Comparison of ENCODE assay signal across 8 cellular contexts in genomic region chr16:85819245-85819644, GRCh38. TPM values are rescaled to one million over a fixed set of nuclear protein-coding genes. Genes with fewer than 3 reads are reported as not detected.
DNase-seq lines count a peak whose midpoint lies in the region; ATAC-seq, FAIRE-seq and TF ChIP-seq lines count a peak whose summit lies in the region.

No MANE protein-coding gene starts in this region.

- TF ChIP-seq RAD21 in A549 (conservative IDR thresholded peaks at IDR 0.05 in 1 of 2, IDR thresholded peaks at IDR 0.05 in 1 of 2): peak; percentile 50 to 67; a peak in 4 of 5 replicates

- POLR2A ChIA-PET in A549 (lab: Yijun Ruan, JAX): no interaction called here

- no peak for TF ChIP-seq EP300 in A549 (IDR thresholded peaks at IDR 0.05)

- H3K27ac ChIP-seq in A549: no peak overlapping the region

- TF ChIP-seq POLR2A in A549 (IDR thresholded peaks at IDR 0.05; ENCODE audit: low read length): no peak

- H3K4me3 ChIP-seq in A549 (no peak overlapping the region), cardiac fibroblast (replicated peaks in 1 of 2; ENCODE audit: low read depth in 2 of 2, low read length in 2 of 2) (no peak overlapping the region), kidney epithelial cell (ENCODE audit: low read depth, low read length) (no peak overlapping the region)

- 2% methylated on average over 10 of the region's 10 CpGs for WGBS in A549 (ENCODE audit: missing lambda C conversion rate)

- ATAC-seq in A549 (peak; percentile 72 to 89), GM18519 (IDR thresholded peaks at IDR 0.05; ENCODE audit: low FRiP score, unreplicated experiment) (no peak)

- no peaks in the 10 kb centered on the region for H3K4me1 ChIP-seq in A549

- DNase-seq in A549 (ENCODE audit: low read depth in 1 of 2, low spot score in 1 of 2): peak; percentile 86 to 88
- peak; percentile 72 for DNase-seq in GM19238 (ENCODE audit: insufficient read length, low spot score)
- peak; percentile 72 for DNase-seq in NCI-H345 (lab: John Stamatoyannopoulos, UW)
- peak; percentile 63 for DNase-seq in activated CD4-positive, CD25-positive, alpha-beta regulatory T cell treated with anti-CD3 and anti-CD28 coated beads, Interleukin-2, amount 50 U/mL, for 16 hours (ENCODE audit: low read depth, low spot score)
- peak; percentile 83 to 85 for DNase-seq in cardiac fibroblast (ENCODE audit: low read depth in 2 of 2)
- DNase-seq in kidney epithelial cell (ENCODE audit: low read depth): no peak
- peak; percentile 75 for DNase-seq in stimulated activated CD4-positive, alpha-beta T cell treated with anti-CD3 and anti-CD28 coated beads, Interleukin-2, amount 100 ng/mL, for 4 hours (ENCODE audit: low read depth)

- no peak overlapping the region for H3K4me2 ChIP-seq in A549

- peak; percentile 71 for TF ChIP-seq CTCF in A549 (IDR thresholded peaks at IDR 0.05)
- TF ChIP-seq CTCF in cardiac fibroblast (IDR thresholded peaks at IDR 0.05; ENCODE audit: low read depth, low read length): peak; percentile 83
- peak; percentile 72 for TF ChIP-seq CTCF in kidney epithelial cell (IDR thresholded peaks at IDR 0.05; ENCODE audit: insufficient read depth, low read length, poor library complexity, severe bottlenecking)

- FAIRE-seq in A549 (lab: Jason Lieb, UNC): no peak

- peaks cover 13% of the 10 kb centered on the region for H3K27me3 ChIP-seq in kidney epithelial cell (ENCODE audit: control insufficient read depth, insufficient read depth, low read length)

- CTCF ChIA-PET in A549 (lab: Yijun Ruan, JAX): interaction anchor here (0.6 to 7.7 kb wide), 41 partner anchors 9 to 699 kb away, joined by 3 to 405 read pairs (median 4); no protein-coding TSS in a partner anchor

- H3K36me3 ChIP-seq in kidney epithelial cell (ENCODE audit: control insufficient read depth, insufficient read depth, low read length): no peaks in the 10 kb centered on the region

- 0 out of 3 replicates have a peak, but pooled peaks cover 2% of the 10 kb centered on the region for H3K9me3 ChIP-seq in A549

TF ChIP-seq in A549, 52 proteins besides CTCF, POLR2A, EP300 and RAD21:
- TF ChIP-seq RARB (CRISPR knock-in tag; IDR thresholded peaks at IDR 0.05) (no peak), SMC3 (IDR thresholded peaks at IDR 0.05) (peak; percentile 61)
- TF ChIP-seq, protein P1, sequence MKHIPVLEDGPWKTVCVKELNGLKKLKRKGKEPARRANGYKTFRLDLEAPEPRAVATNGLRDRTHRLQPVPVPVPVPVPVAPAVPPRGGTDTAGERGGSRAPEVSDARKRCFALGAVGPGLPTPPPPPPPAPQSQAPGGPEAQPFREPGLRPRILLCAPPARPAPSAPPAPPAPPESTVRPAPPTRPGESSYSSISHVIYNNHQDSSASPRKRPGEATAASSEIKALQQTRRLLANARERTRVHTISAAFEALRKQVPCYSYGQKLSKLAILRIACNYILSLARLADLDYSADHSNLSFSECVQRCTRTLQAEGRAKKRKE (CRISPR knock-in tag; IDR thresholded peaks at IDR 0.05; ENCODE audit: low read depth): no peak
TF ChIP-seq in A549: peak in this region for 1.

RNA-seq across cellular contexts. Expression of gene COX4I1, which starts 19.8 kb away (rescaled TPM):
- 854 and 929 TPM in 2 replicates for polyA plus RNA-seq in A549 (2011; rRNA removed)
- 1,454 and 1,868 TPM in 2 replicates for polyA plus RNA-seq in A549 (2012; cell fraction: cytosol; rRNA removed)
- 788 and 816 TPM in 2 replicates for polyA plus RNA-seq in A549 (2012; cell fraction: nucleus; rRNA removed)
- polyA plus RNA-seq in A549 (2017; fragmentation: RNase III; extraction: RNeasy Plus Mini Kit Qiagen cat#74134 plus additional on column Dnase treatment): 767 to 790 TPM (median 783 TPM) in 3 replicates
- polyA minus RNA-seq in A549 (2011; rRNA and poly(A)+ RNA removed): 305 and 406 TPM in 2 replicates
- 720 and 850 TPM in 2 replicates for total RNA-seq in kidney epithelial cell

RNA-seq across cellular contexts. Expression of gene EMC8, which starts 19.9 kb away (rescaled TPM):
- polyA plus RNA-seq in A549 (2011; rRNA removed): 43.0 and 47.3 TPM in 2 replicates
- polyA plus RNA-seq in A549 (2012; cell fraction: cytosol; rRNA removed): 83.5 and 95.6 TPM in 2 replicates
- 74.5 and 79.6 TPM in 2 replicates for polyA plus RNA-seq in A549 (2012; cell fraction: nucleus; rRNA removed)
- 53.0 to 59.0 TPM (median 53.2 TPM) in 3 replicates for polyA plus RNA-seq in A549 (2017; fragmentation: RNase III; extraction: RNeasy Plus Mini Kit Qiagen cat#74134 plus additional on column Dnase treatment)
- polyA minus RNA-seq in A549 (2011; rRNA and poly(A)+ RNA removed): 58.0 and 75.9 TPM in 2 replicates
- total RNA-seq in kidney epithelial cell: 51.8 and 60.7 TPM in 2 replicates
